12 cellular contexts compared by ENCODE assay signal in genomic region chr22:28395920-28396447, GRCh38.
DNase-seq lines count a peak whose midpoint lies in the region; ATAC-seq lines count a peak whose summit lies in the region.
"Had no signal": no experiment of that assay in that cellular context is flagged by ENCODE, and none has a peak within 500 bp of the region (broad histone marks: within the 10 kb centered on the region; RNA-seq: fewer than 3 reads in every experiment).

No MANE protein-coding gene starts in this region.

- no peaks in the 10 kb centered on the region for H3K27me3 ChIP-seq in GM23248 (replicated peaks; ENCODE audit: insufficient read depth)
- H3K27me3 ChIP-seq: upper lobe of left lung had no signal

- no peaks in the 10 kb centered on the region for H3K36me3 Mint-ChIP-seq in activated T-helper 17 cell treated with anti-CD3 and anti-CD28 coated beads, Interleukin-2, amount 50 U/mL, for 72 hours (ENCODE audit: low read depth)

- peaks cover 23% of the 10 kb centered on the region for H3F3A ChIP-seq in GM23248 (ENCODE audit: insufficient read depth)

- H3K9me3 Mint-ChIP-seq in activated T-helper 17 cell treated with anti-CD3 and anti-CD28 coated beads, Interleukin-2, amount 50 U/mL, for 72 hours: peaks cover 3% of the 10 kb centered on the region

- in situ Hi-C loops in GM23248 (cut with MboI): no loop called here

- peak overlapping the region; percentile 56 for H3K4me2 ChIP-seq in GM23248 (ENCODE audit: unreplicated experiment)

- no peak overlapping the region for H3K27ac Mint-ChIP-seq in activated T-helper 17 cell treated with anti-CD3 and anti-CD28 coated beads, Interleukin-2, amount 50 U/mL, for 72 hours

- peak; percentile 75 for ATAC-seq in activated T-helper 17 cell treated with anti-CD3 and anti-CD28 coated beads, Interleukin-2, amount 50 U/mL, for 72 hours (replicated peaks)
- ATAC-seq: Panc1 had no signal

- no peak overlapping the region for H3K9ac ChIP-seq in GM23248

- peaks cover 59% of the 10 kb centered on the region for H3K79me2 ChIP-seq in GM23248 (ENCODE audit: insufficient read depth)

- peaks cover 23% of the 10 kb centered on the region for H3K27me3 Mint-ChIP-seq in activated T-helper 17 cell treated with anti-CD3 and anti-CD28 coated beads, Interleukin-2, amount 50 U/mL, for 72 hours

- no peaks in the 10 kb centered on the region for H4K20me1 ChIP-seq in GM23248 (ENCODE audit: insufficient read depth)

- H3K4me1 Mint-ChIP-seq in activated T-helper 17 cell treated with anti-CD3 and anti-CD28 coated beads, Interleukin-2, amount 50 U/mL, for 72 hours: no peaks in the 10 kb centered on the region

- WGBS in GM23248 (ENCODE audit: low coverage in 1 of 2, low lambda C conversion rate in 2 of 2, missing lambda C conversion rate in 2 of 2), 2 experiments: 16 to 17% methylated on average over 2 of the region's 2 CpGs

- no peaks in the 10 kb centered on the region for H3K9me3 ChIP-seq in GM23248 (ENCODE audit: low read depth)
- H3K9me3 ChIP-seq: upper lobe of left lung had no signal

- H3K36me3 ChIP-seq in GM23248 (ENCODE audit: low read depth): no peaks in the 10 kb centered on the region
- H3K36me3 ChIP-seq: upper lobe of left lung had no signal

- H3K4me3 Mint-ChIP-seq in activated T-helper 17 cell treated with anti-CD3 and anti-CD28 coated beads, Interleukin-2, amount 50 U/mL, for 72 hours: no peak overlapping the region
- H3K4me3 Mint-ChIP-seq: nephron progenitor cell had no signal

- H3K4me1 ChIP-seq in GM23248 (ENCODE audit: insufficient read depth): peaks cover 25% of the 10 kb centered on the region

- H3K9me2 ChIP-seq in GM23248 (ENCODE audit: insufficient read depth): no peaks in the 10 kb centered on the region

- peak overlapping the region; percentile 29 for H3K27ac ChIP-seq in GM23248

- no peak overlapping the region for H3K4me3 ChIP-seq in GM23248
- H3K4me3 ChIP-seq: upper lobe of left lung had no signal

- DNase-seq in A172 (ENCODE audit: low spot score): peak; percentile 8
- DNase-seq in GM23248: peak; percentile 51
- peak; percentile 27 for DNase-seq in hepatic stellate cell (ENCODE audit: low spot score)
- no peak for DNase-seq in iPS-NIHi7 (ENCODE audit: extremely low spot score)
- no peak for DNase-seq in NCI-H345 (lab: John Stamatoyannopoulos, UW)
- no peak for DNase-seq in NCI-H2081 (lab: John Stamatoyannopoulos, UW)
- no peak for DNase-seq in NCI-H187 (lab: John Stamatoyannopoulos, UW)
- DNase-seq: NCI-H1105 treated with DMSO at 0.1 percent for 48 hours, nephron progenitor cell, upper lobe of left lung had no signal

- no peak overlapping the region for H2AFZ ChIP-seq in GM23248

Comparison
In these comparisons a context has a peak if more than half of its experiments do, and no peak if none do; other contexts are left out.
1. DNase-seq: peak in A172 (single experiment), GM23248 (single experiment) and hepatic stellate cell (single experiment); none in iPS-NIHi7 (single experiment), NCI-H345 (single experiment), NCI-H2081 (0 of 2) and NCI-H187 (0 of 2).